In the genomic region with DNA sequence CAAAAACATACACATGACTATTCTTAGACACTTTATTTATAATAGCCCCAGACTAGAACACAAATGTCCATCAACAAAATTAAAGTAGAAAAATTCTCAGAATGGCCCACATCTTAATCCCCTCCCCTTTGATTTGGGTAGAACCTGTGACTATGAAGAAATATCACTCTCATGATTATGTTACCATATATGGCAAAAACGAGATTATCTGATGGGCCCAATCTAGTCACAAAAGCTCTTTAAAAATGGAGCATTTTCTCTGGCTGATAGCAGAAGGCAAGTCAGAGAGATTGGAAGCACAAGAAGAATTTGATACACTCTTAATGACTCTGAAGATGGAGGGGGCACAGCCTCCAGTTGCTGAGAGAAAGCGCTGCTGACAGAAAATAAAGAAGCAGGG, we compare ENCODE assay signal across 9 cellular contexts.
"Had no signal": no experiment of that assay in that cellular context is flagged by ENCODE, and none has a peak within 500 bp of the region (broad histone marks: within the 10 kb centered on the region; RNA-seq: fewer than 3 reads in every experiment).

No MANE protein-coding gene starts in this region.

- H3K36me3 ChIP-seq: HAP-1 had no signal

- H3K27ac Mint-ChIP-seq: HFFc6 had no signal

- H3K4me3 ChIP-seq: GM23248, HAP-1 had no signal

- FAIRE-seq: HTR-8/SVneo had no signal

- DNase-seq: GM23248, GOT3, H7, HFFc6, IMR-90, KBM-7 had no signal

- H3K4me1 ChIP-seq: HAP-1 had no signal

- H3K4me3 Mint-ChIP-seq: HFFc6 had no signal

- H3K27ac ChIP-seq: GM23248 had no signal

- ATAC-seq: HCT116 had no signal

- H3K9me3 ChIP-seq: HAP-1 had no signal

- H3K9ac ChIP-seq: GM23248 had no signal
